Comparison of ENCODE assay signal across 26 cellular contexts in genomic region chr2:77652499-77652898, GRCh38.
"Had no signal": no experiment of that assay in that cellular context is flagged by ENCODE, and none has a peak within 500 bp of the region (broad histone marks: within the 10 kb centered on the region; RNA-seq: fewer than 3 reads in every experiment).

No MANE protein-coding gene starts in this region.

- ATAC-seq: stimulated activated effector memory CD8-positive, alpha-beta T cell treated with anti-CD3 and anti-CD28 coated beads, Interleukin-12 subunit alpha, Interleukin-12 subunit beta, amount 100 ng/mL, for 72 hours; stimulated activated memory B cell treated with anti-CD40 and anti-IgM and Interleukin-4, amounts not matched to agents 10 μg/mL and 1 μg/mL and 100 μg/mL, for 72 hours; stimulated activated naive B cell treated with anti-CD40 and anti-IgM and Interleukin-4, amounts not matched to agents 10 μg/mL and 1 μg/mL and 100 μg/mL, for 72 hours; stimulated activated naive CD8-positive, alpha-beta T cell treated with anti-CD3 and anti-CD28 coated beads, Interleukin-15, amount 100 ng/mL, for 72 hours; stimulated activated naive CD8-positive, alpha-beta T cell treated with anti-CD3 and anti-CD28 coated beads, Interleukin-15, Interleukin-2, amounts not matched to agents 100 U/mL and 50 U/mL, for 24 hours; upper lobe of right lung had no signal

- H3K9me3 ChIP-seq: stomach, suprapubic skin, testis, thoracic aorta, thyroid gland, tibial artery, transverse colon, upper lobe of left lung, upper lobe of right lung, uterus, vagina had no signal

- H3K4me3 ChIP-seq: stomach, suprapubic skin, testis, thoracic aorta, thyroid gland, tibial artery, tibial nerve, transverse colon, upper lobe of left lung, upper lobe of right lung, uterus, vagina had no signal

- H3K27me3 ChIP-seq: stomach, suprapubic skin, testis, thyroid gland, tibial artery, tibial nerve, transverse colon, upper lobe of left lung, upper lobe of right lung, uterus, vagina had no signal

- H3K4me1 ChIP-seq: stomach, suprapubic skin, testis, thyroid gland, tibial artery, tibial nerve, transverse colon, upper lobe of left lung, upper lobe of right lung, uterus, vagina had no signal

- DNase-seq: stimulated activated CD4-positive, alpha-beta T cell treated with anti-CD3 and anti-CD28 coated beads, Interleukin-2, amount 100 ng/mL, for 48 hours; stimulated activated CD4-positive, alpha-beta T cell treated with anti-CD3 and anti-CD28 coated beads, Interleukin-4, amount 100 ng/mL, for 1 hour; stimulated activated CD4-positive, alpha-beta T cell treated with anti-CD3 and anti-CD28 coated beads, Interleukin-4, amount 100 ng/mL, for 24 hours; stimulated activated CD4-positive, alpha-beta T cell treated with anti-CD3 and anti-CD28 coated beads, Interleukin-4, amount 100 ng/mL, for 4 hours; stimulated activated CD8-positive, alpha-beta memory T cell treated with anti-CD3 and anti-CD28 coated beads, Interleukin-4, amount 100 ng/mL, for 48 hours; stimulated activated naive B cell treated with anti-CD40 and anti-IgM and Interleukin-4, amounts not matched to agents 10 μg/mL and 1 μg/mL and 100 μg/mL, for 72 hours; stimulated activated naive CD4-positive, alpha-beta T cell; stimulated activated naive CD4-positive, alpha-beta T cell treated with Interleukin-2 at 50 U/mL for 16 hours; stimulated activated naive CD8-positive, alpha-beta T cell treated with anti-CD3 and anti-CD28 coated beads, Interleukin-15, amount 100 ng/mL, for 72 hours; stimulated activated naive CD8-positive, alpha-beta T cell treated with anti-CD3 and anti-CD28 coated beads, Interleukin-15, Interleukin-2, amounts not matched to agents 100 U/mL and 50 U/mL, for 24 hours; stomach; substantia nigra; testis; thyroid gland; tibial artery; transverse colon; trophoblast cell; upper lobe of left lung; upper lobe of right lung; uterus had no signal

- H3K27ac ChIP-seq: stomach, suprapubic skin, testis, thoracic aorta, thyroid gland, tibial artery, tibial nerve, transverse colon, upper lobe of left lung, upper lobe of right lung, uterus, vagina had no signal

- H3K36me3 ChIP-seq: stomach, suprapubic skin, thoracic aorta, thyroid gland, tibial artery, tibial nerve, transverse colon, upper lobe of left lung, upper lobe of right lung, uterus, vagina had no signal
